Comparison of ENCODE assay signal across 9 cellular contexts in genomic region chrX:139559383-139560042, GRCh38. TPM values are rescaled to one million over a fixed set of nuclear protein-coding genes. Genes with fewer than 3 reads are reported as not detected.
A peak's percentile ranks its signal among the peaks of the same experiment; 100 is the strongest.
DNase-seq lines count a peak whose midpoint lies in the region; ATAC-seq, FAIRE-seq and TF ChIP-seq lines count a peak whose summit lies in the region.
"Had no signal": no experiment of that assay in that cellular context is flagged by ENCODE, and none has a peak within 500 bp of the region (broad histone marks: within the 10 kb centered on the region; RNA-seq: fewer than 3 reads in every experiment).

No MANE protein-coding gene starts in this region.

- TF ChIP-seq CTCF in H1 (IDR thresholded peaks at IDR 0.05; ENCODE audit: control extremely low read depth in 1 of 3, insufficient read depth in 1 of 3, low read depth in 1 of 3, low read length in 3 of 3): peak in 2 of 3 experiments; percentile 46 to 58; a peak in 3 of 4 replicates
- peak; percentile 47 to 66 (median 63) for TF ChIP-seq CTCF in nephron (IDR thresholded peaks at IDR 0.05; ENCODE audit: unreplicated experiment in 3 of 3)

- no peaks in the 10 kb centered on the region for H3K9me3 ChIP-seq in H1 (ENCODE audit: insufficient read depth in 2 of 2, low read depth in 1 of 2, low read length in 1 of 2)

- no peaks in the 10 kb centered on the region for H3K79me2 ChIP-seq in H1 (ENCODE audit: control insufficient read depth in 1 of 2, insufficient read depth in 2 of 2, low read length in 2 of 2)

- H2BK5ac ChIP-seq in H1 (ENCODE audit: low read depth, low read length): no peak overlapping the region

- CTCF ChIA-PET in H1 (lab: Charles Lee; ENCODE audit: partially characterized antibody): interaction anchor here (0.6 to 2.7 kb wide), 13 partner anchors 10 to 803 kb away, joined by 3 to 16 read pairs (median 4); no protein-coding TSS in a partner anchor

- no peaks in the 10 kb centered on the region for H3K9me3 Mint-ChIP-seq in nephron

- H3K56ac ChIP-seq in H1 (replicated peaks; ENCODE audit: insufficient read length, low read depth, low read length): no peak overlapping the region

- peak; percentile 71 to 80 for TF ChIP-seq RAD21 in H1 (IDR thresholded peaks at IDR 0.05 in 1 of 2, conservative IDR thresholded peaks at IDR 0.05 in 1 of 2; ENCODE audit: low read depth in 2 of 2, low read length in 2 of 2)

- H2BK120ac ChIP-seq in H1 (replicated peaks; ENCODE audit: low read depth, low read length): no peak overlapping the region

- TF ChIP-seq EP300 in H1 (IDR thresholded peaks at IDR 0.05; ENCODE audit: borderline replicate concordance in 1 of 2, low read depth in 2 of 2, low read length in 2 of 2): no peak

- no peak overlapping the region for H4K91ac ChIP-seq in H1 (replicated peaks; ENCODE audit: insufficient read length, low read length)

- H3K4me2 ChIP-seq in H1 (ENCODE audit: insufficient read depth in 1 of 2, low read depth in 2 of 2, low read length in 2 of 2): no peak overlapping the region

- H3K4ac ChIP-seq in H1 (replicated peaks; ENCODE audit: insufficient read length, low read depth, low read length): no peak overlapping the region

- H3K79me1 ChIP-seq in H1 (ENCODE audit: low read depth, low read length): no peaks in the 10 kb centered on the region

- H3K27ac ChIP-seq in H1 (ENCODE audit: low read depth, low read length): no peak overlapping the region
- H3K27ac ChIP-seq: skin epidermis had no signal

- H4K5ac ChIP-seq in H1 (ENCODE audit: insufficient read length, low read depth, low read length): no peak overlapping the region

- no peak overlapping the region for H2BK20ac ChIP-seq in H1 (ENCODE audit: low read length)

- H3K27ac Mint-ChIP-seq in nephron: no peak overlapping the region

- no peaks in the 10 kb centered on the region for H3K4me1 ChIP-seq in H1 (replicated peaks in 1 of 4; ENCODE audit: control insufficient read depth in 3 of 4, insufficient read depth in 4 of 4, low read length in 3 of 4)

- no peak overlapping the region for H3K9ac ChIP-seq in H1 (replicated peaks in 1 of 4; ENCODE audit: extremely low read depth in 1 of 4, low read depth in 3 of 4, low read length in 3 of 4)

- no peaks in the 10 kb centered on the region for H3K36me3 ChIP-seq in H1 (ENCODE audit: control insufficient read depth in 2 of 4, insufficient read depth in 4 of 4, low read length in 3 of 4)

- H3K23me2 ChIP-seq in H1 (ENCODE audit: low read depth, low read length): no peaks in the 10 kb centered on the region

- peak; percentile 90 for ATAC-seq in GM18867 (IDR thresholded peaks at IDR 0.05; ENCODE audit: unreplicated experiment)
- ATAC-seq in HG03095 (IDR thresholded peaks at IDR 0.05; ENCODE audit: unreplicated experiment): peak; percentile 88

- H2BK15ac ChIP-seq in H1 (ENCODE audit: low read length): no peak overlapping the region

- no peaks in the 10 kb centered on the region for H3K36me3 Mint-ChIP-seq in nephron (ENCODE audit: low read depth)

- WGBS in H1 (ENCODE audit: extremely low coverage in 1 of 2, insufficient coverage in 1 of 2, insufficient read length in 1 of 2, insufficient replicate concordance in 2 of 2, low coverage in 1 of 2, low lambda C conversion rate in 2 of 2, missing lambda C conversion rate in 1 of 2), 2 experiments: 43% methylated on average over 9 of the region's 9 CpGs; no CpG with 5 or more reads in 1 of the 2 experiments

- FAIRE-seq in H1 (lab: Jason Lieb, UNC): peak; percentile 93

- no peaks in the 10 kb centered on the region for H3K27me3 ChIP-seq in H1 (replicated peaks in 1 of 4; ENCODE audit: control insufficient read depth in 3 of 4, extremely low read depth in 1 of 4, insufficient read depth in 3 of 4, low read length in 3 of 4)

- peaks cover 4% of the 10 kb centered on the region for H3K27me3 Mint-ChIP-seq in nephron (ENCODE audit: low read depth)

- POLR2A ChIA-PET in H1 (lab: Charles Lee; ENCODE audit: partially characterized antibody): no interaction called here

- no peak overlapping the region for H2BK12ac ChIP-seq in H1 (ENCODE audit: low read depth, low read length)

- H3K23ac ChIP-seq in H1 (ENCODE audit: insufficient read length): no peak overlapping the region

- no peak for TF ChIP-seq POLR2A in H1 (IDR thresholded peaks at IDR 0.05; ENCODE audit: control extremely low read depth in 1 of 2, low read depth in 2 of 2, low read length in 2 of 2)

- DNase-seq in Caki2 (ENCODE audit: low read depth) (peak; percentile 34), NCI-H748 treated with DMSO at 0.1 percent for 48 hours (lab: John Stamatoyannopoulos, UW) (peak; percentile 4), H1 (ENCODE audit: low read depth in 1 of 2, low spot score in 2 of 2) (no peak), NCI-H146 (lab: John Stamatoyannopoulos, UW) (no peak), 8988T (no peak)

- H4K20me1 ChIP-seq in H1 (replicated peaks in 1 of 2; ENCODE audit: control insufficient read depth in 1 of 2, insufficient read depth in 2 of 2, low read length in 2 of 2): no peaks in the 10 kb centered on the region

- no peak overlapping the region for H3K4me3 Mint-ChIP-seq in nephron

- no peak overlapping the region for H4K8ac ChIP-seq in H1 (ENCODE audit: extremely low read depth, insufficient read depth, low read length)

- no peak overlapping the region for H2AK5ac ChIP-seq in H1 (ENCODE audit: low read depth, low read length)

- H2AFZ ChIP-seq in H1 (ENCODE audit: low read length): peak overlapping the region; percentile 62; the same call in 1 of the 2 replicates

- H3K4me3 ChIP-seq in H1 (ENCODE audit: extremely low read depth in 1 of 4, insufficient read depth in 2 of 4, low read depth in 3 of 4, low read length in 4 of 4): no peak overlapping the region
- H3K4me3 ChIP-seq: skin epidermis had no signal

- no peak overlapping the region for H3K18ac ChIP-seq in H1 (ENCODE audit: extremely low read depth, low read length)

- no peak overlapping the region for H3K14ac ChIP-seq in H1 (ENCODE audit: insufficient read length)

- in situ Hi-C loops in Caki2 (cut with HindIII; ENCODE audit: low pct_unique_long_range_greater_than_20kb, low sequenced_read_pairs): no loop called here

- H3K4me1 Mint-ChIP-seq in nephron: no peaks in the 10 kb centered on the region

TF ChIP-seq in H1, 55 proteins besides CTCF, POLR2A, EP300 and RAD21:
- TF ChIP-seq RXRA (IDR thresholded peaks at IDR 0.05; ENCODE audit: insufficient read depth, low read depth, low read length): no peak
- no peak for TF ChIP-seq TAF1 (IDR thresholded peaks at IDR 0.05; ENCODE audit: low read depth, low read length)
- TF ChIP-seq RBBP5 (IDR thresholded peaks at IDR 0.05; ENCODE audit: borderline replicate concordance, low read depth, low read length): no peak
- no peak for TF ChIP-seq CEBPB (IDR thresholded peaks at IDR 0.05; ENCODE audit: low read depth, low read length)
- no peak for TF ChIP-seq CTBP2 (IDR thresholded peaks at IDR 0.05; ENCODE audit: borderline replicate concordance, insufficient read depth, insufficient read length, low read length)
- no peak for TF ChIP-seq USF2 (IDR thresholded peaks at IDR 0.05; ENCODE audit: low read length)
- no peak for TF ChIP-seq ASH2L (IDR thresholded peaks at IDR 0.05; ENCODE audit: low read length)
- no peak for TF ChIP-seq SIX5 (IDR thresholded peaks at IDR 0.05; ENCODE audit: low read depth, low read length)
- no peak for TF ChIP-seq JUN (IDR thresholded peaks at IDR 0.05; ENCODE audit: low read depth, low read length)
- TF ChIP-seq SP1 (IDR thresholded peaks at IDR 0.05; ENCODE audit: low read depth, low read length): no peak

RNA-seq across cellular contexts. Expression of gene F9, which starts 29.0 kb away (rescaled TPM):
- not detected in 2 replicates for total RNA-seq in Caki2 (2014; rRNA removed; shearing (Covaris generic); ENCODE audit: low replicate concordance)
- not detected in 2 replicates for total RNA-seq in H1 (2021; fragmentation: NEBNext Ultra II Directional; extraction: Animal tissue kit (Norgen Biotek cat#: 25700))
- polyA plus RNA-seq in H1 (2011; rRNA removed): not detected in 2 replicates
- polyA plus RNA-seq in H1 (2011; cell fraction: cytosol; rRNA removed): not detected
- polyA plus RNA-seq in H1 (2011; cell fraction: nucleus; rRNA removed): not detected
- not detected in 4 replicates for polyA plus RNA-seq in H1 (2012, experiment 1 of 2)
- not detected for polyA plus RNA-seq in H1 (2012, experiment 2 of 2)
- polyA plus RNA-seq in H1 (2013, experiment 1 of 2): not detected
- polyA plus RNA-seq in H1 (2013, experiment 2 of 2): not detected
- polyA minus RNA-seq in H1 (2011; rRNA and poly(A)+ RNA removed): not detected in 2 replicates
- not detected for polyA minus RNA-seq in H1 (2011; cell fraction: cytosol; rRNA and poly(A)+ RNA removed)
- polyA minus RNA-seq in H1 (2011; cell fraction: nucleus; rRNA and poly(A)+ RNA removed): not detected

Comparison
In these comparisons a context has a peak if more than half of its experiments do, and no peak if none do; other contexts are left out.
1. DNase-seq: peak in Caki2 (single experiment) and NCI-H748 treated with DMSO at 0.1 percent for 48 hours (single experiment); none in H1 (0 of 2), NCI-H146 (single experiment) and 8988T (single experiment).